ENCODE assay signal across 8 cellular contexts in the genomic region with DNA sequence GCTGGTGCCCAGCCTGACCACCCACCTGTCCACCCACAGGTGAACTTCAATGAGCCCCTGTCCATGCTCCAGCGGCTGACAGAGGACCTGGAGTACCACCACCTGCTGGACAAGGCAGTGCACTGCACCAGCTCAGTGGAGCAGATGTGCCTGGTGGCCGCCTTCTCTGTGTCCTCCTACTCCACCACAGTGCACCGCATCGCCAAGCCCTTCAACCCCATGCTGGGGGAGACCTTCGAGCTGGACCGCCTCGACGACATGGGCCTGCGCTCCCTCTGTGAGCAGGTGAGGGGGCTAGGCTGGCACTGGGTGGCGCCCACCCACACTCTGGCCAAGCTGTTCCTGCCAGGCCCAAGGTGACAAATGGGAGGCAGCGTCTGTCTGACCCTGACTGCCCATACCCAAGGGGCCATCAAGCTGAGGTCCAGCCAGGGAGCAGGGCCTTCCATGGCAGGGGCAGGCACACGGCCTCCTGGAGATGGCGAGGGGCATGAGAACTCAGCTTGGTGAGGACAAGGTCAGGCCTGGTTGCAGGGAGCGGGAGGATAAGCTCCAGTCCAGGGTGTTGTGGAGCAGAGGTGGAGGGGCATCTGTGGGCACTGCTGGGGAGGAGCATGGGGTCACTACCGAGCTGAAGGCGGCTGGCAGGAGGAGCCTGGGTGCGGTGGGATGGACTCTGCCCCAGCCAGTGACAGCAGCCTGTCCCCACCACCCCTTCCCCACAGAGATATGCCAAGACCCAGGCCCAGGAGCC.
DNase-seq lines count a peak whose midpoint lies in the region; TF ChIP-seq lines count a peak whose summit lies in the region.

No MANE protein-coding gene starts in this region.

- no peak overlapping the region for H2AFZ ChIP-seq in fibroblast of lung (ENCODE audit: low read length)

- CTCF ChIA-PET in activated CD4-positive, alpha-beta memory T cell treated with anti-CD3 and anti-CD28 coated beads for 36 hours (lab: Charles Lee), result interaction anchor here (0.6 to 5.2 kb wide), 15 partner anchors 9 to 257 kb away, joined by 3 to 24 read pairs (median 3); partner anchors contain the start of gene SLC35E4

- H3K9me3 Mint-ChIP-seq in CD14-positive monocyte, result no peaks in the 10 kb centered on the region
- H3K9me3 Mint-ChIP-seq in activated CD4-positive, alpha-beta memory T cell treated with anti-CD3 and anti-CD28 coated beads for 36 hours, result no peaks in the 10 kb centered on the region
- H3K9me3 Mint-ChIP-seq in osteocyte (ENCODE audit: unreplicated experiment), result no peaks in the 10 kb centered on the region

- peaks cover 0 to 6% (median 2%) of the 10 kb centered on the region in 3 donors for H3K27me3 Mint-ChIP-seq in CD14-positive monocyte (ENCODE audit: low read depth in 3 of 3)
- H3K27me3 Mint-ChIP-seq in activated CD4-positive, alpha-beta memory T cell treated with anti-CD3 and anti-CD28 coated beads for 36 hours, result no peaks in the 10 kb centered on the region
- H3K27me3 Mint-ChIP-seq in osteocyte (ENCODE audit: unreplicated experiment), result no peaks in the 10 kb centered on the region

- no peak overlapping the region for H3K9ac ChIP-seq in fibroblast of lung (ENCODE audit: insufficient read depth, low read length)

- no peak overlapping the region for H3K27ac ChIP-seq in fibroblast of lung (ENCODE audit: insufficient read depth, low read length)

- TF ChIP-seq CTCF in CD14-positive monocyte (IDR thresholded peaks at IDR 0.05) (peak; percentile 85), fibroblast of lung (conservative IDR thresholded peaks at IDR 0.05 in 1 of 2, IDR thresholded peaks at IDR 0.05 in 1 of 2; ENCODE audit: low read depth in 1 of 2, low read length in 2 of 2) (peak; percentile 59 to 90), osteocyte (IDR thresholded peaks at IDR 0.05) (peak; percentile 59)

- POLR2A ChIA-PET in activated CD4-positive, alpha-beta memory T cell treated with anti-CD3 and anti-CD28 coated beads for 36 hours (lab: Charles Lee), result no interaction called here

- H3K36me3 ChIP-seq in fibroblast of lung (ENCODE audit: control insufficient read depth, insufficient read depth, low read length), result no peaks in the 10 kb centered on the region

- no peaks in the 10 kb centered on the region for H3K79me2 ChIP-seq in fibroblast of lung (ENCODE audit: control insufficient read depth, insufficient read depth, low read length)

- no peak overlapping the region for H3K4me3 ChIP-seq in fibroblast of lung (replicated peaks in 1 of 4; ENCODE audit: control extremely low read depth in 1 of 4, insufficient read depth in 1 of 4, low read depth in 3 of 4, low read length in 4 of 4)

- no peaks in the 10 kb centered on the region for H3K4me1 ChIP-seq in fibroblast of lung (ENCODE audit: control insufficient read depth, extremely low read depth, insufficient read depth, low read length)

- no peak for DNase-seq in CD14-positive monocyte (ENCODE audit: low spot score)
- peak; percentile 31 for DNase-seq in HPDE6-E6E7 (ENCODE audit: extremely low spot score)
- peak; percentile 43 for DNase-seq in activated CD4-positive, alpha-beta memory T cell treated with anti-CD3 and anti-CD28 coated beads for 36 hours
- DNase-seq in fibroblast of lung (ENCODE audit: low read depth in 2 of 2), result peak; percentile 10 to 23
- peak; percentile 83 for DNase-seq in osteocyte (ENCODE audit: extremely low spot score, unreplicated experiment)
- DNase-seq in foreskin melanocyte, result no peak
- no peak for DNase-seq in NCI-H226
- DNase-seq in SK-N-DZ (ENCODE audit: low spot score), result no peak

- H3K4me2 ChIP-seq in fibroblast of lung (ENCODE audit: extremely low read depth, insufficient read depth, low read length), result no peak overlapping the region

- H3K4me1 Mint-ChIP-seq in CD14-positive monocyte (no peaks in the 10 kb centered on the region), osteocyte (ENCODE audit: unreplicated experiment) (no peaks in the 10 kb centered on the region)
- H3K4me1 Mint-ChIP-seq in activated CD4-positive, alpha-beta memory T cell treated with anti-CD3 and anti-CD28 coated beads for 36 hours (ENCODE audit: low read depth), result peaks cover 25% of the 10 kb centered on the region

- H3K36me3 Mint-ChIP-seq in CD14-positive monocyte (no peaks in the 10 kb centered on the region), osteocyte (ENCODE audit: unreplicated experiment) (no peaks in the 10 kb centered on the region)
- H3K36me3 Mint-ChIP-seq in activated CD4-positive, alpha-beta memory T cell treated with anti-CD3 and anti-CD28 coated beads for 36 hours, result no peaks in the 10 kb centered on the region

- H3K27ac Mint-ChIP-seq in CD14-positive monocyte (peak overlapping the region in 2 of 7 donors; percentile 41 to 42), osteocyte (ENCODE audit: unreplicated experiment) (no peak overlapping the region)
- H3K27ac Mint-ChIP-seq in activated CD4-positive, alpha-beta memory T cell treated with anti-CD3 and anti-CD28 coated beads for 36 hours, result no peak overlapping the region

- H4K20me1 ChIP-seq in fibroblast of lung (ENCODE audit: control insufficient read depth, extremely low read depth, insufficient read depth, low read length), result no peaks in the 10 kb centered on the region

- intact Hi-C loops in CD14-positive monocyte (cut with micrococcal nuclease), result no loop called here
- intact Hi-C loops in activated CD4-positive, alpha-beta memory T cell treated with anti-CD3 and anti-CD28 coated beads for 36 hours (cut with micrococcal nuclease), result no loop called here

- no peaks in the 10 kb centered on the region for H3K27me3 ChIP-seq in fibroblast of lung (ENCODE audit: control insufficient read depth, insufficient read depth, low read length)

- H3K4me3 Mint-ChIP-seq in CD14-positive monocyte, result no peak overlapping the region
- H3K4me3 Mint-ChIP-seq in activated CD4-positive, alpha-beta memory T cell treated with anti-CD3 and anti-CD28 coated beads for 36 hours, result no peak overlapping the region
- no peak overlapping the region for H3K4me3 Mint-ChIP-seq in osteocyte (ENCODE audit: unreplicated experiment)

- no peaks in the 10 kb centered on the region for H3K9me3 ChIP-seq in fibroblast of lung (ENCODE audit: control insufficient read depth, insufficient read depth, low read depth, low read length)

Comparison
In these comparisons a context has a peak if more than half of its experiments do, and no peak if none do; other contexts are left out.
1. DNase-seq: peak in HPDE6-E6E7 (single experiment), activated CD4-positive, alpha-beta memory T cell treated with anti-CD3 and anti-CD28 coated beads for 36 hours (single experiment), fibroblast of lung (2 of 2) and osteocyte (single experiment); none in CD14-positive monocyte (single experiment), foreskin melanocyte (single experiment), NCI-H226 (single experiment) and SK-N-DZ (single experiment).
2. Peak in every context shown above with its lines, with median percentiles within 50 percentile points of each other: CTCF ChIP-seq.